ENCODE assay signal across 17 cellular contexts in the genomic region with DNA sequence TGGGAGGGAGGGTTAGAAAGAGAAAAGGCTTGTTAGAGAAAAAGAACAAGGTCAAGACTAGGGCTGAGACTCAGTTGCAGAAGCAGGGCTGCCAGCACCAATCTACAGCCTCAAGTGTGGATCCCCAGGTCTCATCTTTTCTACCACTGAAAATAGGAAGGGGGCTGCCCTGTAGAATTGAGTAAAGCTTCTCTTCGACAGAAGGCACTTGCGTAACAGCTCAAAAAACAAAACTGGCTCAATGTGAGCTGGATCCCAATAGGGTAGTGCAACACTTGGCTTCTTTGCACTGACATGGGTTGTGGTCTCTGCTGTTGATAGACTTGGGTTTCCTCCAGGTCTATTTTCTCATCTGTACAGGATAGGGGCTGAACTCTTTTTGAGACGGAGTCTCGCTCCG. TPM values are rescaled to one million over a fixed set of nuclear protein-coding genes. Genes with fewer than 3 reads are reported as not detected.
DNase-seq lines count a peak whose midpoint lies in the region; ATAC-seq and TF ChIP-seq lines count a peak whose summit lies in the region.
"Had no signal": no experiment of that assay in that cellular context is flagged by ENCODE, and none has a peak within 500 bp of the region (broad histone marks: within the 10 kb centered on the region; RNA-seq: fewer than 3 reads in every experiment).

No MANE protein-coding gene starts in this region.

- H2AFZ ChIP-seq in GM23248: no peak overlapping the region

- POLR2A ChIA-PET in activated CD8-positive, alpha-beta T cell treated with anti-CD3 and anti-CD28 coated beads for 36 hours (lab: Charles Lee): interaction anchor here (0.7 to 1.0 kb wide), 2 partner anchors 15 to 31 kb away, joined by 3 to 4 read pairs; no protein-coding TSS in a partner anchor
- POLR2A ChIA-PET in naive thymus-derived CD4-positive, alpha-beta T cell (lab: Charles Lee): interaction anchor here (0.6 to 4.7 kb wide), 7 partner anchors 8 to 113 kb away, joined by 3 to 40 read pairs (median 5); partner anchors contain the start of genes ATRAID, EIF2B4, SLC5A6 and SNX17

- H4K20me1 ChIP-seq in GM23248 (ENCODE audit: insufficient read depth): no peaks in the 10 kb centered on the region

- H3K36me3 Mint-ChIP-seq in T-helper 1 cell treated with Interleukin-12 subunit alpha and Interleukin-12 subunit beta and Interleukin-4 antibody, amounts not matched to agents 30 μg/mL and 1 μg/mL, for 36 hours (ENCODE audit: low read depth): peaks cover 35% of the 10 kb centered on the region
- peaks cover 35% of the 10 kb centered on the region for H3K36me3 Mint-ChIP-seq in activated CD8-positive, alpha-beta T cell treated with anti-CD3 and anti-CD28 coated beads for 36 hours (ENCODE audit: low read depth)
- H3K36me3 Mint-ChIP-seq in naive thymus-derived CD4-positive, alpha-beta T cell: peaks cover 10 to 40% (median 23%) of the 10 kb centered on the region in 5 donors
- H3K36me3 Mint-ChIP-seq in activated CD8-positive, alpha-beta memory T cell treated with anti-CD3 and anti-CD28 coated beads, Interleukin-2, amount 10 ng/mL, durations not matched to agents 7 days and 5 days: peaks cover 25% of the 10 kb centered on the region

- intact Hi-C loops in activated CD8-positive, alpha-beta T cell treated with anti-CD3 and anti-CD28 coated beads for 36 hours (cut with micrococcal nuclease): loop anchor here (5.0 kb wide), 1 partner anchor 33 kb away; the partner anchor contains the start of gene GTF3C2
- intact Hi-C loops in naive thymus-derived CD4-positive, alpha-beta T cell (cut with micrococcal nuclease): no loop called here

- H3K27ac ChIP-seq in GM23248: 0 out of 2 replicates have a peak overlapping the region, but pooled peaks have one; percentile 96
- H3K27ac ChIP-seq in naive thymus-derived CD4-positive, alpha-beta T cell (ENCODE audit: low read depth, low read length): peak overlapping the region; percentile 23
- H3K27ac ChIP-seq: lower lobe of right lung, ovary had no signal

- no peak for TF ChIP-seq CTCF in activated CD8-positive, alpha-beta T cell treated with anti-CD3 and anti-CD28 coated beads for 36 hours (IDR thresholded peaks at IDR 0.05)

- CTCF ChIA-PET in activated CD8-positive, alpha-beta T cell treated with anti-CD3 and anti-CD28 coated beads for 36 hours (lab: Charles Lee): interaction anchor here (2.2 kb wide), 1 partner anchor 22 kb away, joined by 8 read pairs; no protein-coding TSS in a partner anchor
- CTCF ChIA-PET in naive thymus-derived CD4-positive, alpha-beta T cell (lab: Charles Lee): interaction anchor here (0.6 kb wide), 1 partner anchor 16 kb away, joined by 8 read pairs; no protein-coding TSS in a partner anchor
- CTCF ChIA-PET in activated CD8-positive, alpha-beta memory T cell treated with anti-CD3 and anti-CD28 coated beads, Interleukin-2, amount 10 ng/mL, durations not matched to agents 7 days and 5 days (lab: Charles Lee): interaction anchor here (0.6 to 3.0 kb wide), 2 partner anchors 45 to 161 kb away, joined by 3 to 11 read pairs; partner anchors contain the start of genes EIF2B4 and SNX17

- no peak overlapping the region for H3K9ac ChIP-seq in GM23248

- H3F3A ChIP-seq in GM23248 (ENCODE audit: insufficient read depth): peaks cover 30% of the 10 kb centered on the region

- ATAC-seq in activated CD8-positive, alpha-beta T cell treated with anti-CD3 and anti-CD28 coated beads for 36 hours: no peak
- no peak for ATAC-seq in naive thymus-derived CD4-positive, alpha-beta T cell
- no peak for ATAC-seq in activated CD8-positive, alpha-beta memory T cell treated with anti-CD3 and anti-CD28 coated beads, Interleukin-2, amount 10 ng/mL, durations not matched to agents 7 days and 5 days
- ATAC-seq: lower lobe of right lung had no signal

- no peaks in the 10 kb centered on the region for H3K27me3 Mint-ChIP-seq in T-helper 1 cell treated with Interleukin-12 subunit alpha and Interleukin-12 subunit beta and Interleukin-4 antibody, amounts not matched to agents 30 μg/mL and 1 μg/mL, for 36 hours (ENCODE audit: low read depth)
- no peaks in the 10 kb centered on the region for H3K27me3 Mint-ChIP-seq in activated CD8-positive, alpha-beta T cell treated with anti-CD3 and anti-CD28 coated beads for 36 hours
- no peaks in the 10 kb centered on the region for H3K27me3 Mint-ChIP-seq in naive thymus-derived CD4-positive, alpha-beta T cell
- H3K27me3 Mint-ChIP-seq in activated CD8-positive, alpha-beta memory T cell treated with anti-CD3 and anti-CD28 coated beads, Interleukin-2, amount 10 ng/mL, durations not matched to agents 7 days and 5 days: no peaks in the 10 kb centered on the region

- H3K4me2 ChIP-seq in GM23248 (ENCODE audit: unreplicated experiment): no peak overlapping the region

- no peaks in the 10 kb centered on the region for H3K9me3 Mint-ChIP-seq in T-helper 1 cell treated with Interleukin-12 subunit alpha and Interleukin-12 subunit beta and Interleukin-4 antibody, amounts not matched to agents 30 μg/mL and 1 μg/mL, for 36 hours
- H3K9me3 Mint-ChIP-seq in activated CD8-positive, alpha-beta T cell treated with anti-CD3 and anti-CD28 coated beads for 36 hours: no peaks in the 10 kb centered on the region
- peaks cover 0 to 2% (median 0%) of the 10 kb centered on the region in 11 donors for H3K9me3 Mint-ChIP-seq in naive thymus-derived CD4-positive, alpha-beta T cell
- H3K9me3 Mint-ChIP-seq in activated CD8-positive, alpha-beta memory T cell treated with anti-CD3 and anti-CD28 coated beads, Interleukin-2, amount 10 ng/mL, durations not matched to agents 7 days and 5 days (ENCODE audit: low read depth): no peaks in the 10 kb centered on the region

- H3K79me2 ChIP-seq in GM23248 (ENCODE audit: insufficient read depth): peaks cover 19% of the 10 kb centered on the region

- H3K27me3 ChIP-seq in GM23248 (replicated peaks; ENCODE audit: insufficient read depth): no peaks in the 10 kb centered on the region
- H3K27me3 ChIP-seq in naive thymus-derived CD4-positive, alpha-beta T cell (ENCODE audit: control insufficient read depth in 2 of 2, insufficient read depth in 2 of 2, low read length in 2 of 2): no peaks in the 10 kb centered on the region
- H3K27me3 ChIP-seq: dorsolateral prefrontal cortex, ovary had no signal

- H3K36me3 ChIP-seq in GM23248 (ENCODE audit: low read depth): no peaks in the 10 kb centered on the region
- H3K36me3 ChIP-seq in naive thymus-derived CD4-positive, alpha-beta T cell (ENCODE audit: control insufficient read depth in 2 of 3, insufficient read depth in 3 of 3, low read length in 3 of 3): peaks cover 11 to 44% (median 20%) of the 10 kb centered on the region in 3 experiments
- H3K36me3 ChIP-seq: ovary had no signal

- DNase-seq in T-helper 1 cell (no peak), GM23248 (no peak), DMS79 treated with DMSO at 0.1 percent for 48 hours (lab: John Stamatoyannopoulos, UW) (no peak), NCI-H1105 treated with DMSO at 0.1 percent for 48 hours (lab: John Stamatoyannopoulos, UW) (no peak)
- no peak for DNase-seq in activated CD8-positive, alpha-beta T cell treated with anti-CD3 and anti-CD28 coated beads for 36 hours
- no peak for DNase-seq in naive thymus-derived CD4-positive, alpha-beta T cell
- no peak for DNase-seq in activated CD8-positive, alpha-beta memory T cell treated with anti-CD3 and anti-CD28 coated beads, Interleukin-2, amount 10 ng/mL, durations not matched to agents 7 days and 5 days
- DNase-seq: COR-L47, dorsolateral prefrontal cortex, NCI-H2081 treated with DMSO at 0.1 percent for 48 hours, ovary had no signal

- no peaks in the 10 kb centered on the region for H3K9me2 ChIP-seq in GM23248 (ENCODE audit: insufficient read depth)

- no peak overlapping the region for H3K4me3 ChIP-seq in GM23248
- H3K4me3 ChIP-seq in naive thymus-derived CD4-positive, alpha-beta T cell (ENCODE audit: low read length): no peak overlapping the region
- H3K4me3 ChIP-seq: lower lobe of right lung, ovary had no signal

- in situ Hi-C loops in GM23248 (cut with MboI): no loop called here

- H3K27ac Mint-ChIP-seq in T-helper 1 cell treated with Interleukin-12 subunit alpha and Interleukin-12 subunit beta and Interleukin-4 antibody, amounts not matched to agents 30 μg/mL and 1 μg/mL, for 36 hours: no peak overlapping the region
- no peak overlapping the region for H3K27ac Mint-ChIP-seq in activated CD8-positive, alpha-beta T cell treated with anti-CD3 and anti-CD28 coated beads for 36 hours
- peak overlapping the region in 8 of 9 donors; percentile 46 to 100 (median 98) for H3K27ac Mint-ChIP-seq in naive thymus-derived CD4-positive, alpha-beta T cell
- no peak overlapping the region for H3K27ac Mint-ChIP-seq in activated CD8-positive, alpha-beta memory T cell treated with anti-CD3 and anti-CD28 coated beads, Interleukin-2, amount 10 ng/mL, durations not matched to agents 7 days and 5 days

- H3K4me1 ChIP-seq in GM23248 (ENCODE audit: insufficient read depth): peaks cover 23% of the 10 kb centered on the region
- H3K4me1 ChIP-seq in naive thymus-derived CD4-positive, alpha-beta T cell (ENCODE audit: control insufficient read depth in 2 of 2, insufficient read depth in 2 of 2, low read length in 2 of 2): peaks cover 17 to 22% of the 10 kb centered on the region in 2 donors

- H3K4me1 Mint-ChIP-seq in T-helper 1 cell treated with Interleukin-12 subunit alpha and Interleukin-12 subunit beta and Interleukin-4 antibody, amounts not matched to agents 30 μg/mL and 1 μg/mL, for 36 hours (ENCODE audit: low read depth): peaks cover 18% of the 10 kb centered on the region
- H3K4me1 Mint-ChIP-seq in activated CD8-positive, alpha-beta T cell treated with anti-CD3 and anti-CD28 coated beads for 36 hours (ENCODE audit: low read depth): peaks cover 21% of the 10 kb centered on the region
- peaks cover 14 to 30% (median 23%) of the 10 kb centered on the region in 7 donors for H3K4me1 Mint-ChIP-seq in naive thymus-derived CD4-positive, alpha-beta T cell
- H3K4me1 Mint-ChIP-seq in activated CD8-positive, alpha-beta memory T cell treated with anti-CD3 and anti-CD28 coated beads, Interleukin-2, amount 10 ng/mL, durations not matched to agents 7 days and 5 days: peaks cover 19% of the 10 kb centered on the region

- 95 to 98% methylated on average over 5 of the region's 5 CpGs for WGBS in GM23248 (ENCODE audit: low coverage in 1 of 2, low lambda C conversion rate in 2 of 2, missing lambda C conversion rate in 2 of 2), 2 experiments

- no peaks in the 10 kb centered on the region for H3K9me3 ChIP-seq in GM23248 (ENCODE audit: low read depth)
- H3K9me3 ChIP-seq in naive thymus-derived CD4-positive, alpha-beta T cell (ENCODE audit: control insufficient read depth in 2 of 3, low read length in 3 of 3): no peaks in the 10 kb centered on the region
- H3K9me3 ChIP-seq: lower lobe of right lung, ovary had no signal

- peak overlapping the region; percentile 31 for H3K4me3 Mint-ChIP-seq in T-helper 1 cell treated with Interleukin-12 subunit alpha and Interleukin-12 subunit beta and Interleukin-4 antibody, amounts not matched to agents 30 μg/mL and 1 μg/mL, for 36 hours
- peak overlapping the region; percentile 8 for H3K4me3 Mint-ChIP-seq in activated CD8-positive, alpha-beta T cell treated with anti-CD3 and anti-CD28 coated beads for 36 hours
- H3K4me3 Mint-ChIP-seq in naive thymus-derived CD4-positive, alpha-beta T cell: peak overlapping the region in 9 of 10 donors; percentile 3 to 99 (median 45)
- H3K4me3 Mint-ChIP-seq in activated CD8-positive, alpha-beta memory T cell treated with anti-CD3 and anti-CD28 coated beads, Interleukin-2, amount 10 ng/mL, durations not matched to agents 7 days and 5 days: no peak overlapping the region

RNA-seq across cellular contexts. Expression of gene MPV17, which starts 1.8 kb away (rescaled TPM):
- 91.0 and 94.0 TPM in 2 replicates for total RNA-seq in GM23248 (2014; rRNA removed; shearing (Covaris generic))
- 128 and 138 TPM in 2 replicates for polyA plus RNA-seq in GM23248 (2016; fragmentation: Nextera tagmentation; extraction: Ambion mirVana)
- 10 to 100 TPM; 72.3 to 85.1 TPM for total RNA-seq in activated CD8-positive, alpha-beta T cell treated with anti-CD3 and anti-CD28 coated beads for 36 hours
- total RNA-seq in naive thymus-derived CD4-positive, alpha-beta T cell: 100 to 1,000 TPM in 1 of 5 experiments, 10 to 100 TPM in 4; 55.7 to 119 (median 94.4) TPM
- polyA plus RNA-seq in naive thymus-derived CD4-positive, alpha-beta T cell: 100 to 1,000 TPM; 133 to 145 TPM
- 10 to 100 TPM; 87.4 to 97.6 TPM for total RNA-seq in activated CD8-positive, alpha-beta memory T cell treated with anti-CD3 and anti-CD28 coated beads, Interleukin-2, amount 10 ng/mL, durations not matched to agents 7 days and 5 days

RNA-seq across cellular contexts. Expression of gene UCN, which starts 16.5 kb away (rescaled TPM):
- not detected in 2 replicates for total RNA-seq in GM23248 (2014; rRNA removed; shearing (Covaris generic))
- polyA plus RNA-seq in GM23248 (2016; fragmentation: Nextera tagmentation; extraction: Ambion mirVana): 1.3 and 1.6 TPM in 2 replicates
- total RNA-seq in activated CD8-positive, alpha-beta T cell treated with anti-CD3 and anti-CD28 coated beads for 36 hours: 1 to 10 TPM; 2.5 to 2.7 TPM
- 1 to 10 TPM; 2.5 to 6.5 (median 4.6) TPM for total RNA-seq in naive thymus-derived CD4-positive, alpha-beta T cell
- polyA plus RNA-seq in naive thymus-derived CD4-positive, alpha-beta T cell: under 1 TPM; 0.35 to 0.81 TPM
- total RNA-seq in activated CD8-positive, alpha-beta memory T cell treated with anti-CD3 and anti-CD28 coated beads, Interleukin-2, amount 10 ng/mL, durations not matched to agents 7 days and 5 days: 1 to 10 TPM; 1.1 to 2.6 TPM
- total RNA-seq: H1 had no signal
- polyA plus RNA-seq: fibroblast of lung had no signal

RNA-seq across cellular contexts. Expression of gene GTF3C2, which starts 31.8 kb away (rescaled TPM):
- 22.6 and 43.1 TPM in 2 replicates for total RNA-seq in GM23248 (2014; rRNA removed; shearing (Covaris generic))
- 23.8 and 26.4 TPM in 2 replicates for polyA plus RNA-seq in GM23248 (2016; fragmentation: Nextera tagmentation; extraction: Ambion mirVana)
- total RNA-seq in activated CD8-positive, alpha-beta T cell treated with anti-CD3 and anti-CD28 coated beads for 36 hours: 10 to 100 TPM; 57.6 to 63.6 TPM
- total RNA-seq in naive thymus-derived CD4-positive, alpha-beta T cell: 100 to 1,000 TPM in 1 of 5 experiments, 10 to 100 TPM in 4; 68.0 to 106 (median 78.3) TPM
- 10 to 100 TPM; 26.6 to 56.1 TPM for polyA plus RNA-seq in naive thymus-derived CD4-positive, alpha-beta T cell
- total RNA-seq in activated CD8-positive, alpha-beta memory T cell treated with anti-CD3 and anti-CD28 coated beads, Interleukin-2, amount 10 ng/mL, durations not matched to agents 7 days and 5 days: 10 to 100 TPM; 54.6 to 67.6 TPM

RNA-seq across cellular contexts. Expression of gene TRIM54, which starts 42.5 kb away (rescaled TPM):
- not detected in 2 replicates for total RNA-seq in GM23248 (2014; rRNA removed; shearing (Covaris generic))
- not detected in 2 replicates for polyA plus RNA-seq in GM23248 (2016; fragmentation: Nextera tagmentation; extraction: Ambion mirVana)
- total RNA-seq in activated CD8-positive, alpha-beta T cell treated with anti-CD3 and anti-CD28 coated beads for 36 hours: under 1 TPM; 0.16 to 0.23 TPM
- not detected for total RNA-seq in naive thymus-derived CD4-positive, alpha-beta T cell
- polyA plus RNA-seq in naive thymus-derived CD4-positive, alpha-beta T cell: not detected
- total RNA-seq in activated CD8-positive, alpha-beta memory T cell treated with anti-CD3 and anti-CD28 coated beads, Interleukin-2, amount 10 ng/mL, durations not matched to agents 7 days and 5 days: under 1 TPM in 1 of 2 experiments, not detected in 1; 0.28 TPM
- total RNA-seq: lower lobe of right lung, SK-MEL-5 had no signal
- polyA plus RNA-seq: fibroblast of lung, smooth muscle cell had no signal

RNA-seq across cellular contexts. Expression of gene EIF2B4, which starts 45.4 kb away (rescaled TPM):
- total RNA-seq in GM23248 (2014; rRNA removed; shearing (Covaris generic)): 26.6 and 29.2 TPM in 2 replicates
- polyA plus RNA-seq in GM23248 (2016; fragmentation: Nextera tagmentation; extraction: Ambion mirVana): 50.1 and 55.2 TPM in 2 replicates
- 10 to 100 TPM; 29.2 to 30.4 TPM for total RNA-seq in activated CD8-positive, alpha-beta T cell treated with anti-CD3 and anti-CD28 coated beads for 36 hours
- 10 to 100 TPM; 36.5 to 56.1 (median 44.1) TPM for total RNA-seq in naive thymus-derived CD4-positive, alpha-beta T cell
- polyA plus RNA-seq in naive thymus-derived CD4-positive, alpha-beta T cell: 10 to 100 TPM; 23.8 to 42.2 TPM
- 10 to 100 TPM; 38.6 to 43.1 TPM for total RNA-seq in activated CD8-positive, alpha-beta memory T cell treated with anti-CD3 and anti-CD28 coated beads, Interleukin-2, amount 10 ng/mL, durations not matched to agents 7 days and 5 days

Comparison
In these comparisons a context has a peak if more than half of its experiments do, and no peak if none do; other contexts are left out.
1. H3K27ac Mint-ChIP-seq: peak in naive thymus-derived CD4-positive, alpha-beta T cell (8 of 9); none in T-helper 1 cell treated with Interleukin-12 subunit alpha and Interleukin-12 subunit beta and Interleukin-4 antibody, amounts not matched to agents 30 μg/mL and 1 μg/mL, for 36 hours (single experiment), activated CD8-positive, alpha-beta T cell treated with anti-CD3 and anti-CD28 coated beads for 36 hours (single experiment) and activated CD8-positive, alpha-beta memory T cell treated with anti-CD3 and anti-CD28 coated beads, Interleukin-2, amount 10 ng/mL, durations not matched to agents 7 days and 5 days (single experiment).